ENCODE assay signal across 29 cellular contexts in genomic region chr16:86632944-86633343, GRCh38. TPM values are rescaled to one million over a fixed set of nuclear protein-coding genes. Genes with fewer than 3 reads are reported as not detected.
"Had no signal": no experiment of that assay in that cellular context is flagged by ENCODE, and none has a peak within 500 bp of the region (broad histone marks: within the 10 kb centered on the region; RNA-seq: fewer than 3 reads in every experiment).

No MANE protein-coding gene starts in this region.

- H3K4me3 ChIP-seq: left lung, lower lobe of right lung, ovary, right atrium auricular region, skin epidermis, stomach, testis, thyroid gland, transverse colon, upper lobe of left lung, vagina had no signal

- ATAC-seq: left colon; left lung; lower lobe of right lung; naive thymus-derived CD8-positive, alpha-beta T cell; sciatic nerve; stimulated activated naive B cell treated with anti-CD40 and anti-IgM and Interleukin-4, amounts not matched to agents 10 μg/mL and 1 μg/mL and 100 μg/mL, for 72 hours; stimulated activated naive CD8-positive, alpha-beta T cell treated with anti-CD3 and anti-CD28 coated beads, Interleukin-15, Interleukin-2, amounts not matched to agents 100 U/mL and 50 U/mL, for 24 hours had no signal

- DNase-seq: hypothalamus; immature natural killer cell; kidney; left colon; lower lobe of right lung; mammary epithelial cell; mesenchymal stem cell; naive thymus-derived CD8-positive, alpha-beta T cell; occipital lobe; ovary; stimulated activated CD4-positive, alpha-beta T cell treated with anti-CD3 and anti-CD28 coated beads, Interleukin-12 subunit alpha, Interleukin-12 subunit beta, amount 100 ng/mL, for 4 hours; stimulated activated CD4-positive, alpha-beta T cell treated with anti-CD3 and anti-CD28 coated beads, Interleukin-15, amount 100 ng/mL, for 24 hours; stimulated activated CD4-positive, alpha-beta T cell treated with anti-CD3 and anti-CD28 coated beads, Interleukin-2, amount 100 ng/mL, for 24 hours; stimulated activated CD4-positive, alpha-beta T cell treated with anti-CD3 and anti-CD28 coated beads, Interleukin-4, amount 100 ng/mL, for 1 hour; stimulated activated naive B cell treated with anti-CD40 and anti-IgM and Interleukin-4, amounts not matched to agents 10 μg/mL and 1 μg/mL and 100 μg/mL, for 72 hours; stimulated activated naive CD8-positive, alpha-beta T cell treated with anti-CD3 and anti-CD28 coated beads, Interleukin-15, Interleukin-2, amounts not matched to agents 100 U/mL and 50 U/mL, for 24 hours; stomach; testis; thyroid gland; transverse colon; upper lobe of left lung had no signal

- FAIRE-seq: islet of Langerhans, kidney had no signal

- H3K4me1 ChIP-seq: left lung, lower lobe of right lung, stomach, testis, thyroid gland, transverse colon, upper lobe of left lung, vagina had no signal

- H3K27me3 ChIP-seq: ovary, right atrium auricular region, testis, thyroid gland, transverse colon, vagina had no signal

- H3K27ac ChIP-seq: left lung, lower lobe of right lung, neutrophil, ovary, right atrium auricular region, skin epidermis, stomach, testis, thyroid gland, transverse colon, upper lobe of left lung, vagina had no signal

- H3K36me3 ChIP-seq: left lung, lower lobe of right lung, neutrophil, ovary, right atrium auricular region, stomach, thyroid gland, transverse colon, upper lobe of left lung, vagina had no signal

RNA-seq across cellular contexts. Expression of gene FOXL1, which starts 54.6 kb away (rescaled TPM):
- total RNA-seq: naive thymus-derived CD8-positive, alpha-beta T cell; progenitor cell of endocrine pancreas had no signal
